ENCODE assay signal across 29 cellular contexts in the genomic region with DNA sequence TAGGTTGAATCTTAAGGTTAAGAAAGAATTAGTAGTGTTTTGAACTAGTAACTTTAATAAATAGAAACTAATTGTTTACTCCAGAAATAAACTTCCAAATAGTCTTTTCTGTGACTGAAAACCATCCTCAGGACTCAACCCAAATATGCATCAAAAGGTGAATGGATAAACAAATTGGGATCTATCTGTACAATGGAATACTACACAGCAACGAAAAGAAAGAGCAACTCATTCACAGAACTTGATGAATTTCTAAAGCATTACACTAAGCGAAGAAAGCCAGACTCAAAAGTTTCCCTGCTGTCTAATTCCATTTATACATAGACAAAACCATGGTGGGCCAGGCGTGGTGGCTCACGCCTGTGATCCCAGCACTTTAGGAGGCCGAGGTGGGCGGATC. TPM values are rescaled to one million over a fixed set of nuclear protein-coding genes. Genes with fewer than 3 reads are reported as not detected.
"Had no signal": no experiment of that assay in that cellular context is flagged by ENCODE, and none has a peak within 500 bp of the region (broad histone marks: within the 10 kb centered on the region; RNA-seq: fewer than 3 reads in every experiment).

No MANE protein-coding gene starts in this region.

- H3K9me3 ChIP-seq: stomach, suprapubic skin, testis, thoracic aorta, thyroid gland, tibial artery, tibial nerve, transverse colon, upper lobe of left lung, uterus, vagina had no signal

- H3K27ac ChIP-seq: stomach, suprapubic skin, testis, thoracic aorta, thyroid gland, tibial artery, tibial nerve, transverse colon, vagina had no signal

- FAIRE-seq: urothelium cell line had no signal

- ATAC-seq: stimulated activated effector memory CD8-positive, alpha-beta T cell treated with anti-CD3 and anti-CD28 coated beads, Interleukin-12 subunit alpha, Interleukin-12 subunit beta, amount 100 ng/mL, for 72 hours; stimulated activated memory B cell treated with anti-CD40 and anti-IgM and Interleukin-4, amounts not matched to agents 10 μg/mL and 1 μg/mL and 100 μg/mL, for 72 hours; stimulated activated naive B cell treated with anti-CD40 and anti-IgM and Interleukin-4, amounts not matched to agents 10 μg/mL and 1 μg/mL and 100 μg/mL, for 72 hours; stimulated activated naive CD8-positive, alpha-beta T cell treated with anti-CD3 and anti-CD28 coated beads, Interleukin-15, amount 100 ng/mL, for 72 hours; stimulated activated naive CD8-positive, alpha-beta T cell treated with anti-CD3 and anti-CD28 coated beads, Interleukin-15, Interleukin-2, amounts not matched to agents 100 U/mL and 50 U/mL, for 24 hours had no signal

- H3K27me3 ChIP-seq: testis, thyroid gland, tibial artery, tibial nerve, transverse colon, upper lobe of left lung, uterus, vagina had no signal

- H3K4me3 ChIP-seq: stomach, suprapubic skin, testis, thoracic aorta, thyroid gland, tibial artery, tibial nerve, transverse colon, upper lobe of left lung, uterus, vagina had no signal

- H3K4me1 ChIP-seq: testis, uterus, vagina had no signal

- DNase-seq: stimulated activated CD4-positive, alpha-beta T cell treated with anti-CD3 and anti-CD28 coated beads, Interleukin-2, amount 100 ng/mL, for 48 hours; stimulated activated CD4-positive, alpha-beta T cell treated with anti-CD3 and anti-CD28 coated beads, Interleukin-4, amount 100 ng/mL, for 1 hour; stimulated activated CD4-positive, alpha-beta T cell treated with anti-CD3 and anti-CD28 coated beads, Interleukin-4, amount 100 ng/mL, for 24 hours; stimulated activated CD4-positive, alpha-beta T cell treated with anti-CD3 and anti-CD28 coated beads, Interleukin-4, amount 100 ng/mL, for 4 hours; stimulated activated CD8-positive, alpha-beta memory T cell treated with anti-CD3 and anti-CD28 coated beads, Interleukin-4, amount 100 ng/mL, for 48 hours; stimulated activated naive B cell treated with anti-CD40 and anti-IgM and Interleukin-4, amounts not matched to agents 10 μg/mL and 1 μg/mL and 100 μg/mL, for 72 hours; stimulated activated naive CD4-positive, alpha-beta T cell; stimulated activated naive CD4-positive, alpha-beta T cell treated with Interleukin-2 at 50 U/mL for 16 hours; stimulated activated naive CD8-positive, alpha-beta T cell treated with anti-CD3 and anti-CD28 coated beads, Interleukin-15, amount 100 ng/mL, for 72 hours; stimulated activated naive CD8-positive, alpha-beta T cell treated with anti-CD3 and anti-CD28 coated beads, Interleukin-15, Interleukin-2, amounts not matched to agents 100 U/mL and 50 U/mL, for 24 hours; stomach; substantia nigra; testis; thyroid gland; tibial artery; transverse colon; trophoblast cell; upper lobe of left lung; uterus had no signal

- H3K36me3 ChIP-seq: stomach, suprapubic skin, thyroid gland, tibial nerve, transverse colon, upper lobe of left lung, uterus, vagina had no signal

RNA-seq across cellular contexts. Expression of a gene that starts 57.4 kb away (rescaled TPM):
- total RNA-seq: subcutaneous adipose tissue, suprapubic skin, transverse colon, ureter, vagina had no signal
- polyA plus RNA-seq: thymus had no signal
